Comparison of ENCODE assay signal across 21 cellular contexts in the genomic region with DNA sequence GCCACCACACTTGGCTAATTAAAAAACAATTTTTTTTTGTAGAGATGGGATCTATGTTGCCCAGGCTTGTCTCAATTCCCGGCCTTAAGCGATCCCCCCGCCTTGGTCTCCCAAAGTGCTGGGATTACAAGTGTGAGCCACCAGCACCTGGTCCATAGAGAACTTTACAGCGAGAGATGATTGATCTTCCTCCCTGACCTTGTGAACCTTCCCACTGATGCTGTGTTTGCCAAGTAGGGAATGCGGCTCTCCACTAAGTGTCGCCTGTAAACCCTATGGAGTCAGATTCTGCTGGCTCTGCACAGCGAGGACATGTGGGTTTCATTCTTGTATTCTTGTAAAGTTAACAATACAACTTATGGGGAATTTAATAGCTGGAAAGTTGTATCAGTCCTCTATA.
DNase-seq lines count a peak whose midpoint lies in the region; ATAC-seq and TF ChIP-seq lines count a peak whose summit lies in the region.
"Had no signal": no experiment of that assay in that cellular context is flagged by ENCODE, and none has a peak within 500 bp of the region (broad histone marks: within the 10 kb centered on the region; RNA-seq: fewer than 3 reads in every experiment).

No MANE protein-coding gene starts in this region.

- intact Hi-C loops in dendritic cell treated with granulocyte-macrophage colony-stimulating factor and Interleukin-4, amounts not matched to agents 40 ng/mL and 50 ng/mL, for 4 days (cut with micrococcal nuclease), result no loop called here
- intact Hi-C loops in left lung (cut with DNase I), result loop anchor here in 1 of 2 donors (10.0 kb wide), 1 partner anchor 83 kb away; a partner anchor contains a TSS

- H3K4me1 ChIP-seq in left lung, result peaks cover 0 to 78% of the 10 kb centered on the region in 2 donors
- H3K4me1 ChIP-seq: BE2C, HAP-1 had no signal

- no peaks in the 10 kb centered on the region for H3K9me3 ChIP-seq in left lung
- H3K9me3 ChIP-seq: BE2C, HAP-1 had no signal

- DNase-seq in memory B cell (ENCODE audit: low spot score in 2 of 2), result no peak
- DNase-seq in effector memory CD8-positive, alpha-beta T cell, result no peak
- DNase-seq in left lung, result no peak
- DNase-seq in OCI-M2 (lab: John Stamatoyannopoulos, UW; ENCODE audit: unreplicated experiment), result no peak
- DNase-seq: 8988T; BE2C; CD8-positive, alpha-beta T cell; DMS53; EL; NCI-H1417 treated with DMSO at 0.1 percent for 48 hours; NCI-H1930; NCI-H345; NCI-H524 treated with DMSO at 0.1 percent for 48 hours; PC-3 had no signal

- H3K27me3 Mint-ChIP-seq in IgD-negative memory B cell (no peaks in the 10 kb centered on the region), memory B cell (no peaks in the 10 kb centered on the region)
- H3K27me3 Mint-ChIP-seq in dendritic cell treated with granulocyte-macrophage colony-stimulating factor and Interleukin-4, amounts not matched to agents 40 ng/mL and 50 ng/mL, for 4 days, result peaks cover 2% of the 10 kb centered on the region
- H3K27me3 Mint-ChIP-seq in effector memory CD8-positive, alpha-beta T cell, result no peaks in the 10 kb centered on the region

- no peak for TF ChIP-seq CTCF in 22Rv1 (IDR thresholded peaks at IDR 0.05)
- no peak for TF ChIP-seq CTCF in left lung (IDR thresholded peaks at IDR 0.05)

- H3K36me3 Mint-ChIP-seq in IgD-negative memory B cell (peaks cover 4% of the 10 kb centered on the region), memory B cell (no peaks in the 10 kb centered on the region)
- H3K36me3 Mint-ChIP-seq in dendritic cell treated with granulocyte-macrophage colony-stimulating factor and Interleukin-4, amounts not matched to agents 40 ng/mL and 50 ng/mL, for 4 days (ENCODE audit: low read depth), result no peaks in the 10 kb centered on the region
- no peaks in the 10 kb centered on the region for H3K36me3 Mint-ChIP-seq in effector memory CD8-positive, alpha-beta T cell (ENCODE audit: insufficient read depth)
- H3K36me3 Mint-ChIP-seq: CD8-positive, alpha-beta T cell had no signal

- H3K4me3 Mint-ChIP-seq in IgD-negative memory B cell, result peak overlapping the region in 3 of 4 donors; percentile 36 to 67 (median 52)
- no peak overlapping the region for H3K4me3 Mint-ChIP-seq in dendritic cell treated with granulocyte-macrophage colony-stimulating factor and Interleukin-4, amounts not matched to agents 40 ng/mL and 50 ng/mL, for 4 days
- H3K4me3 Mint-ChIP-seq in memory B cell, result no peak overlapping the region
- no peak overlapping the region for H3K4me3 Mint-ChIP-seq in effector memory CD8-positive, alpha-beta T cell
- H3K4me3 Mint-ChIP-seq: CD8-positive, alpha-beta T cell had no signal

- H3K27ac ChIP-seq in 22Rv1, result peak overlapping the region; percentile 47
- H3K27ac ChIP-seq in left lung, result peak overlapping the region in 1 of 2 donors; percentile 92
- H3K27ac ChIP-seq: RWPE1 had no signal

- H3K4me3 ChIP-seq in left lung, result no peak overlapping the region
- H3K4me3 ChIP-seq: GM12878, HAP-1 had no signal

- H3K27ac Mint-ChIP-seq in IgD-negative memory B cell, result peak overlapping the region in 2 of 3 donors; percentile 5 to 78
- peak overlapping the region; percentile 7 for H3K27ac Mint-ChIP-seq in dendritic cell treated with granulocyte-macrophage colony-stimulating factor and Interleukin-4, amounts not matched to agents 40 ng/mL and 50 ng/mL, for 4 days
- H3K27ac Mint-ChIP-seq in memory B cell, result peak overlapping the region; percentile 65
- no peak overlapping the region for H3K27ac Mint-ChIP-seq in effector memory CD8-positive, alpha-beta T cell
- H3K27ac Mint-ChIP-seq: CD8-positive, alpha-beta T cell had no signal

- no peaks in the 10 kb centered on the region for H3K27me3 ChIP-seq in left lung
- H3K27me3 ChIP-seq: BE2C had no signal

- no peak for ATAC-seq in memory B cell (ENCODE audit: low read depth)
- ATAC-seq in HG02678 (IDR thresholded peaks at IDR 0.05; ENCODE audit: unreplicated experiment), result no peak
- no peak for ATAC-seq in effector memory CD8-positive, alpha-beta T cell (replicated peaks)
- no peak for ATAC-seq in left lung
- ATAC-seq: CD8-positive, alpha-beta T cell; GM12878; PC-3 had no signal

- no peaks in the 10 kb centered on the region for H3K36me3 ChIP-seq in left lung
- H3K36me3 ChIP-seq: BE2C, HAP-1 had no signal

- H3K4me1 Mint-ChIP-seq in IgD-negative memory B cell (peaks cover 37 to 56% (median 51%) of the 10 kb centered on the region in 3 donors), memory B cell (peaks cover 46% of the 10 kb centered on the region)
- H3K4me1 Mint-ChIP-seq in dendritic cell treated with granulocyte-macrophage colony-stimulating factor and Interleukin-4, amounts not matched to agents 40 ng/mL and 50 ng/mL, for 4 days (ENCODE audit: low read depth), result peaks cover 86% of the 10 kb centered on the region
- H3K4me1 Mint-ChIP-seq in effector memory CD8-positive, alpha-beta T cell (ENCODE audit: low read depth in 2 of 2), result peaks cover 7 to 16% of the 10 kb centered on the region in 2 donors

- H3K9me3 Mint-ChIP-seq in IgD-negative memory B cell (no peaks in the 10 kb centered on the region), memory B cell (no peaks in the 10 kb centered on the region)
- H3K9me3 Mint-ChIP-seq in dendritic cell treated with granulocyte-macrophage colony-stimulating factor and Interleukin-4, amounts not matched to agents 40 ng/mL and 50 ng/mL, for 4 days, result no peaks in the 10 kb centered on the region
- H3K9me3 Mint-ChIP-seq in effector memory CD8-positive, alpha-beta T cell, result no peaks in the 10 kb centered on the region
- H3K9me3 Mint-ChIP-seq: CD8-positive, alpha-beta T cell had no signal

Comparison
In these comparisons a context has a peak if more than half of its experiments do, and no peak if none do; other contexts are left out.
1. H3K27ac Mint-ChIP-seq: peak in IgD-negative memory B cell (2 of 3), dendritic cell treated with granulocyte-macrophage colony-stimulating factor and Interleukin-4, amounts not matched to agents 40 ng/mL and 50 ng/mL, for 4 days (single experiment) and memory B cell (single experiment); none in effector memory CD8-positive, alpha-beta T cell (0 of 2).
2. H3K4me3 Mint-ChIP-seq: peak in IgD-negative memory B cell (3 of 4); none in dendritic cell treated with granulocyte-macrophage colony-stimulating factor and Interleukin-4, amounts not matched to agents 40 ng/mL and 50 ng/mL, for 4 days (single experiment), memory B cell (single experiment) and effector memory CD8-positive, alpha-beta T cell (0 of 2).